In the genomic region with DNA sequence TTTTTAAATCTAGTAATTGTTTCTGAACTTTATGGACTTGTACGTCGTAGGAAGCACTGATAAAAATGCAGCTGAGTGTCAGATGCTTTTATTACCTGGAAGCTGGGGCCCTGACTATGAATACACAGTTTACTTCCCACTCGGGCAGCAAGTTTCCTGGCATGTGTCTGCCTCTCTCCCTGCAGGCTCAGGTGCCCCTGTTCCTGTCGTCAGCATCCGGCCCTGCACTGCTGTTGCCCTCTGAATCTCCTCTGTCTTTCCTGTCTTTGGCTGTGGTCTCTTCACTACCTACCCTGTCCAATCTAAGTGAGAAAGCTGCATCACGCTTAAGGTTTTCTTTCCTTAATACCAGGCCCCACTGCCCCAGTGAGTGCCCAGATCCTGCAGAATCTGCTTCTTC, we compare ENCODE assay signal across 27 cellular contexts.
DNase-seq lines count a peak whose midpoint lies in the region; ATAC-seq and TF ChIP-seq lines count a peak whose summit lies in the region.
"Had no signal": no experiment of that assay in that cellular context is flagged by ENCODE, and none has a peak within 500 bp of the region (broad histone marks: within the 10 kb centered on the region; RNA-seq: fewer than 3 reads in every experiment).

No MANE protein-coding gene starts in this region.

- H3K4me1 Mint-ChIP-seq in activated CD4-positive, alpha-beta T cell treated with anti-CD3 and anti-CD28 coated beads, Interleukin-2, amount 10 ng/mL, durations not matched to agents 24 days and 14 days = peaks cover 24% of the 10 kb centered on the region
- peaks cover 9 to 16% of the 10 kb centered on the region in 2 donors for H3K4me1 Mint-ChIP-seq in effector memory CD8-positive, alpha-beta T cell (ENCODE audit: low read depth in 2 of 2)
- peaks cover 14% of the 10 kb centered on the region for H3K4me1 Mint-ChIP-seq in stimulated activated effector memory CD8-positive, alpha-beta T cell treated with anti-CD3 and anti-CD28 coated beads, Interleukin-12 subunit alpha, Interleukin-12 subunit beta, amount 100 ng/mL, for 72 hours
- H3K4me1 Mint-ChIP-seq: mesothelial cell of epicardium had no signal

- intact Hi-C loops in activated CD4-positive, alpha-beta T cell treated with anti-CD3 and anti-CD28 coated beads, Interleukin-2, amount 10 ng/mL, durations not matched to agents 24 days and 14 days (cut with micrococcal nuclease) = loop anchor here (2.0 kb wide), 1 partner anchor 75 kb away; a partner anchor contains a TSS

- no peaks in the 10 kb centered on the region for H3F3A ChIP-seq in OCI-LY1 (ENCODE audit: insufficient read depth, low read length)

- no peak overlapping the region for H3K4me3 Mint-ChIP-seq in activated CD4-positive, alpha-beta T cell treated with anti-CD3 and anti-CD28 coated beads, Interleukin-2, amount 10 ng/mL, durations not matched to agents 24 days and 14 days
- H3K4me3 Mint-ChIP-seq in effector memory CD8-positive, alpha-beta T cell = no peak overlapping the region
- no peak overlapping the region for H3K4me3 Mint-ChIP-seq in stimulated activated effector memory CD8-positive, alpha-beta T cell treated with anti-CD3 and anti-CD28 coated beads, Interleukin-12 subunit alpha, Interleukin-12 subunit beta, amount 100 ng/mL, for 72 hours
- H3K4me3 Mint-ChIP-seq: brain, mesothelial cell of epicardium, nephron had no signal

- H3K4me3 ChIP-seq in OCI-LY1 (ENCODE audit: low read depth, low read length, poor library complexity, severe bottlenecking) = no peak overlapping the region
- H3K4me3 ChIP-seq: heart left ventricle, left lung, ovary, spleen, testis, uterus had no signal

- no peaks in the 10 kb centered on the region for H3K9me3 Mint-ChIP-seq in activated CD4-positive, alpha-beta T cell treated with anti-CD3 and anti-CD28 coated beads, Interleukin-2, amount 10 ng/mL, durations not matched to agents 24 days and 14 days
- H3K9me3 Mint-ChIP-seq in effector memory CD8-positive, alpha-beta T cell = no peaks in the 10 kb centered on the region
- no peaks in the 10 kb centered on the region for H3K9me3 Mint-ChIP-seq in stimulated activated effector memory CD8-positive, alpha-beta T cell treated with anti-CD3 and anti-CD28 coated beads, Interleukin-12 subunit alpha, Interleukin-12 subunit beta, amount 100 ng/mL, for 72 hours
- H3K9me3 Mint-ChIP-seq: mesothelial cell of epicardium, nephron had no signal

- H3K9ac ChIP-seq in OCI-LY1 (ENCODE audit: low read length) = peak overlapping the region; percentile 74
- H3K9ac ChIP-seq: SK-N-SH had no signal

- H3K36me3 ChIP-seq in OCI-LY1 (ENCODE audit: insufficient read depth, low read length) = no peaks in the 10 kb centered on the region
- H3K36me3 ChIP-seq: heart left ventricle, left lung, ovary, spleen, uterus had no signal

- no peaks in the 10 kb centered on the region for H3K9me2 ChIP-seq in OCI-LY1 (ENCODE audit: low read depth, low read length)
- H3K9me2 ChIP-seq: SK-N-SH had no signal

- peak overlapping the region; percentile 99 for H3K27ac ChIP-seq in OCI-LY1 (ENCODE audit: low read depth, low read length, poor library complexity, severe bottlenecking)
- H3K27ac ChIP-seq: heart left ventricle, left lung, ovary, spleen, testis, uterus had no signal

- H3K27me3 Mint-ChIP-seq in activated CD4-positive, alpha-beta T cell treated with anti-CD3 and anti-CD28 coated beads, Interleukin-2, amount 10 ng/mL, durations not matched to agents 24 days and 14 days = no peaks in the 10 kb centered on the region
- H3K27me3 Mint-ChIP-seq in effector memory CD8-positive, alpha-beta T cell = no peaks in the 10 kb centered on the region
- H3K27me3 Mint-ChIP-seq: brain; stimulated activated naive B cell treated with anti-CD40 and anti-IgM and Interleukin-4, amounts not matched to agents 10 μg/mL and 1 μg/mL and 100 μg/mL, for 72 hours had no signal

- H3K36me3 Mint-ChIP-seq in activated CD4-positive, alpha-beta T cell treated with anti-CD3 and anti-CD28 coated beads, Interleukin-2, amount 10 ng/mL, durations not matched to agents 24 days and 14 days (ENCODE audit: low read depth) = no peaks in the 10 kb centered on the region
- no peaks in the 10 kb centered on the region for H3K36me3 Mint-ChIP-seq in effector memory CD8-positive, alpha-beta T cell (ENCODE audit: insufficient read depth)
- H3K36me3 Mint-ChIP-seq in stimulated activated effector memory CD8-positive, alpha-beta T cell treated with anti-CD3 and anti-CD28 coated beads, Interleukin-12 subunit alpha, Interleukin-12 subunit beta, amount 100 ng/mL, for 72 hours = no peaks in the 10 kb centered on the region
- H3K36me3 Mint-ChIP-seq: mesothelial cell of epicardium had no signal

- H3K27me3 ChIP-seq in OCI-LY1 (ENCODE audit: insufficient read depth, low read length) = no peaks in the 10 kb centered on the region
- H3K27me3 ChIP-seq: heart left ventricle, left lung, ovary, spleen, testis, uterus had no signal

- peak; percentile 60 for DNase-seq in activated CD4-positive, alpha-beta T cell treated with anti-CD3 and anti-CD28 coated beads, Interleukin-2, amount 10 ng/mL, durations not matched to agents 24 days and 14 days
- no peak for DNase-seq in activated CD4-positive, alpha-beta T cell treated with anti-CD3 and anti-CD28 coated beads, Interleukin-2, amount 50 U/mL, for 1 hour
- DNase-seq in effector memory CD8-positive, alpha-beta T cell = no peak
- DNase-seq in stimulated activated effector memory CD8-positive, alpha-beta T cell treated with anti-CD3 and anti-CD28 coated beads, Interleukin-12 subunit alpha, Interleukin-12 subunit beta, amount 100 ng/mL, for 72 hours (ENCODE audit: low spot score in 2 of 2) = no peak
- DNase-seq in GDM1 (lab: John Stamatoyannopoulos, UW) = no peak
- DNase-seq: activated CD4-positive, CD25-positive, alpha-beta regulatory T cell; activated T-cell treated with anti-CD3 and anti-CD28 coated beads, Interleukin-2, amount 50 U/mL, for 48 hours; H7; heart left ventricle; Kasumi-1; left lung; NCI-H187; NCI-H2171 treated with DMSO at 0.1 percent for 48 hours; ovary; right cardiac atrium; SK-N-SH; spleen; stimulated activated CD4-positive, alpha-beta T cell treated with anti-CD3 and anti-CD28 coated beads, Interleukin-4, amount 100 ng/mL, for 1 hour; stimulated activated naive B cell treated with anti-CD40 and anti-IgM and Interleukin-4, amounts not matched to agents 10 μg/mL and 1 μg/mL and 100 μg/mL, for 72 hours; testis; uterus had no signal

- TF ChIP-seq CTCF in OCI-LY1 (IDR thresholded peaks at IDR 0.05; ENCODE audit: low read length) = no peak

- no peak overlapping the region for H2AFZ ChIP-seq in OCI-LY1 (ENCODE audit: low read length)

- no peaks in the 10 kb centered on the region for H3K9me3 ChIP-seq in OCI-LY1 (ENCODE audit: low read length)
- H3K9me3 ChIP-seq: heart left ventricle, left lung, ovary, SK-N-SH, spleen, testis, uterus had no signal

- H4K20me1 ChIP-seq in OCI-LY1 (ENCODE audit: insufficient read depth, low read length) = no peaks in the 10 kb centered on the region

- H3K79me2 ChIP-seq in OCI-LY1 (ENCODE audit: insufficient read depth, low read length) = no peaks in the 10 kb centered on the region

- no peak overlapping the region for H3K27ac Mint-ChIP-seq in activated CD4-positive, alpha-beta T cell treated with anti-CD3 and anti-CD28 coated beads, Interleukin-2, amount 10 ng/mL, durations not matched to agents 24 days and 14 days
- peak overlapping the region in 1 of 2 donors; percentile 74 for H3K27ac Mint-ChIP-seq in effector memory CD8-positive, alpha-beta T cell
- H3K27ac Mint-ChIP-seq in stimulated activated effector memory CD8-positive, alpha-beta T cell treated with anti-CD3 and anti-CD28 coated beads, Interleukin-12 subunit alpha, Interleukin-12 subunit beta, amount 100 ng/mL, for 72 hours = no peak overlapping the region
- H3K27ac Mint-ChIP-seq: mesothelial cell of epicardium; nephron; stimulated activated naive B cell treated with anti-CD40 and anti-IgM and Interleukin-4, amounts not matched to agents 10 μg/mL and 1 μg/mL and 100 μg/mL, for 72 hours had no signal

- peak; percentile 42 for ATAC-seq in effector memory CD8-positive, alpha-beta T cell (replicated peaks)
- peak; percentile 21 for ATAC-seq in stimulated activated effector memory CD8-positive, alpha-beta T cell treated with anti-CD3 and anti-CD28 coated beads, Interleukin-12 subunit alpha, Interleukin-12 subunit beta, amount 100 ng/mL, for 72 hours
- ATAC-seq in HG02840 (IDR thresholded peaks at IDR 0.05; ENCODE audit: low FRiP score, unreplicated experiment) = no peak
- ATAC-seq in HG03095 (IDR thresholded peaks at IDR 0.05; ENCODE audit: unreplicated experiment) = no peak
- ATAC-seq: heart left ventricle; left lung; right cardiac atrium; stimulated activated naive B cell treated with anti-CD40 and anti-IgM and Interleukin-4, amounts not matched to agents 10 μg/mL and 1 μg/mL and 100 μg/mL, for 72 hours had no signal

- peak overlapping the region; percentile 39; the same call in 1 of the 2 replicates for H3K4me2 ChIP-seq in OCI-LY1 (ENCODE audit: low read length)
- H3K4me2 ChIP-seq: SK-N-SH had no signal

- peaks cover 62% of the 10 kb centered on the region for H3K4me1 ChIP-seq in OCI-LY1 (ENCODE audit: insufficient read depth, low read length, severe bottlenecking)

Comparison
In these comparisons a context has a peak if more than half of its experiments do, and no peak if none do; other contexts are left out.
1. ATAC-seq: peak in effector memory CD8-positive, alpha-beta T cell (single experiment) and stimulated activated effector memory CD8-positive, alpha-beta T cell treated with anti-CD3 and anti-CD28 coated beads, Interleukin-12 subunit alpha, Interleukin-12 subunit beta, amount 100 ng/mL, for 72 hours (single experiment); none in HG02840 (single experiment) and HG03095 (single experiment).